In the genomic region with DNA sequence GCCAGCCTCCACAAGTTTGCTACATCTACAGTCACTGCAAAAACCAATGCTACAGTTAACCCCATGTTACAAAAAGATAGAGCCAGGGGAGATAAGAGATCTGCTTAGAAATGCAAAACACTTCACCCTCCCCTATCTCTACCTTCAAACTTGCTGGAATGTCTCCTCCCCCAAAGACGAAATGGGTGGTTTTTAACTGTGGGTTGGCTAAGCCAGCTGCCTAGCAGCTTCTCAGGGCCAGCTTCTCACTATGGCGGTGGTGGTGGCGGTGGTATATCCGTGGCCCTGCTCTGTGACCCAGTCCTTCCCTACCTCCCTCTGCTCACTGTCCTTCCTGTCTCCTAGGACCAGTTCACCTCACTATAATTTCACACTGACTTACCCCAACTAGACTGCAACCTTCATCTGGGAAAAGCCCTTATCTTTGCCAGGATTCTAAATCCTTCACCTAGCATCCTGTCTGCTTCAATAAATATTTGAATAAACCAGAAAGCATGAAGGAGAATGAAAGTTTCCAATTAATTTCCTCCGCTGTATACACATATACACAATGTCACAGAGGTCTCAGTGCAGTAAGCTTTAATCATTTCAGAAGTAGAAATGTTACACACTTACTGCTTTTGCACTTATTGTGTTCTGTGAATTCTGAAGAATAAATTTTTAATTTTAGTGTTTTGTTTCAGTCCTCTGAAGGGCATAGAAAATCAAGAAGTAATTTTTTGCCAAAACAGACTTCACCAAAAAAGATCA, we compare ENCODE assay signal across 8 cellular contexts. TPM values are rescaled to one million over a fixed set of nuclear protein-coding genes. Genes with fewer than 3 reads are reported as not detected.
DNase-seq lines count a peak whose midpoint lies in the region; ATAC-seq and FAIRE-seq lines count a peak whose summit lies in the region.

No MANE protein-coding gene starts in this region.

- intact Hi-C loops in Right ventricle myocardium superior (cut with DNase I): no loop called here

- peaks cover 71% of the 10 kb centered on the region for H3K4me1 Mint-ChIP-seq in activated naive CD4-positive, alpha-beta T cell treated with anti-CD3 and anti-CD28 coated beads, Interleukin-2, amount 10 ng/mL, durations not matched to agents 7 days and 5 days
- peaks cover 73% of the 10 kb centered on the region for H3K4me1 Mint-ChIP-seq in stimulated activated naive CD8-positive, alpha-beta T cell treated with anti-CD3 and anti-CD28 coated beads, Interleukin-15, amount 100 ng/mL, for 72 hours

- peaks cover 7% of the 10 kb centered on the region for H3K9me3 Mint-ChIP-seq in activated naive CD4-positive, alpha-beta T cell treated with anti-CD3 and anti-CD28 coated beads, Interleukin-2, amount 10 ng/mL, durations not matched to agents 7 days and 5 days
- peaks cover 3 to 6% of the 10 kb centered on the region in 2 donors for H3K9me3 Mint-ChIP-seq in stimulated activated naive CD8-positive, alpha-beta T cell treated with anti-CD3 and anti-CD28 coated beads, Interleukin-15, amount 100 ng/mL, for 72 hours

- DNase-seq in GF-D8 (lab: John Stamatoyannopoulos, UW): peak; percentile 83
- peak; percentile 64 for DNase-seq in activated naive CD4-positive, alpha-beta T cell treated with anti-CD3 and anti-CD28 coated beads, Interleukin-2, amount 10 ng/mL, durations not matched to agents 7 days and 5 days
- peak; percentile 30 to 32 for DNase-seq in stimulated activated naive CD8-positive, alpha-beta T cell treated with anti-CD3 and anti-CD28 coated beads, Interleukin-15, amount 100 ng/mL, for 72 hours
- DNase-seq in Right ventricle myocardium superior: no peak
- no peak for DNase-seq in NCI-H2107 treated with DMSO at 0.1 percent for 48 hours (lab: John Stamatoyannopoulos, UW; ENCODE audit: unreplicated experiment)
- DNase-seq in HTR-8/SVneo (ENCODE audit: insufficient read length, low spot score): no peak

- H3K27ac ChIP-seq in KOPT-K1 (ENCODE audit: low read depth, low read length, poor library complexity, severe bottlenecking): peak overlapping the region; percentile 91

- no peaks in the 10 kb centered on the region; the same call in 1 of the 2 replicates for H3K36me3 ChIP-seq in KOPT-K1 (ENCODE audit: insufficient read depth, low read length)

- CTCF ChIA-PET in activated naive CD4-positive, alpha-beta T cell treated with anti-CD3 and anti-CD28 coated beads, Interleukin-2, amount 10 ng/mL, durations not matched to agents 7 days and 5 days (lab: Charles Lee): interaction anchor here (1.1 to 2.1 kb wide), 2 partner anchors 90 to 96 kb away, joined by 3 to 8 read pairs; no protein-coding TSS in a partner anchor

- H3K27ac Mint-ChIP-seq in activated naive CD4-positive, alpha-beta T cell treated with anti-CD3 and anti-CD28 coated beads, Interleukin-2, amount 10 ng/mL, durations not matched to agents 7 days and 5 days: peak overlapping the region; percentile 93
- peak overlapping the region; percentile 61 to 94 for H3K27ac Mint-ChIP-seq in stimulated activated naive CD8-positive, alpha-beta T cell treated with anti-CD3 and anti-CD28 coated beads, Interleukin-15, amount 100 ng/mL, for 72 hours

- peak overlapping the region; percentile 52 for H3K4me3 Mint-ChIP-seq in activated naive CD4-positive, alpha-beta T cell treated with anti-CD3 and anti-CD28 coated beads, Interleukin-2, amount 10 ng/mL, durations not matched to agents 7 days and 5 days
- peak overlapping the region; percentile 55 to 68 for H3K4me3 Mint-ChIP-seq in stimulated activated naive CD8-positive, alpha-beta T cell treated with anti-CD3 and anti-CD28 coated beads, Interleukin-15, amount 100 ng/mL, for 72 hours

- H3K36me3 Mint-ChIP-seq in activated naive CD4-positive, alpha-beta T cell treated with anti-CD3 and anti-CD28 coated beads, Interleukin-2, amount 10 ng/mL, durations not matched to agents 7 days and 5 days: peaks cover 17% of the 10 kb centered on the region

- no peaks in the 10 kb centered on the region for H3K9me3 ChIP-seq in KOPT-K1 (ENCODE audit: insufficient read depth, low read length, poor library complexity, severe bottlenecking)

- H3K27me3 Mint-ChIP-seq in activated naive CD4-positive, alpha-beta T cell treated with anti-CD3 and anti-CD28 coated beads, Interleukin-2, amount 10 ng/mL, durations not matched to agents 7 days and 5 days: no peaks in the 10 kb centered on the region
- no peaks in the 10 kb centered on the region for H3K27me3 Mint-ChIP-seq in stimulated activated naive CD8-positive, alpha-beta T cell treated with anti-CD3 and anti-CD28 coated beads, Interleukin-15, amount 100 ng/mL, for 72 hours

- peak; percentile 47 for ATAC-seq in GM21619 (IDR thresholded peaks at IDR 0.05; ENCODE audit: unreplicated experiment)
- ATAC-seq in stimulated activated naive CD8-positive, alpha-beta T cell treated with anti-CD3 and anti-CD28 coated beads, Interleukin-15, amount 100 ng/mL, for 72 hours: peak; percentile 71
- no peak for ATAC-seq in Right ventricle myocardium superior (ENCODE audit: poor library complexity)

- FAIRE-seq in HTR-8/SVneo (lab: Jason Lieb, UNC): no peak

RNA-seq across cellular contexts. Expression of gene SH3KBP1, which starts 46.3 kb away (rescaled TPM):
- total RNA-seq in Right ventricle myocardium superior: 61.2 TPM

Comparison
In these comparisons a context has a peak if more than half of its experiments do, and no peak if none do; other contexts are left out.
1. DNase-seq: peak in GF-D8 (single experiment), activated naive CD4-positive, alpha-beta T cell treated with anti-CD3 and anti-CD28 coated beads, Interleukin-2, amount 10 ng/mL, durations not matched to agents 7 days and 5 days (single experiment) and stimulated activated naive CD8-positive, alpha-beta T cell treated with anti-CD3 and anti-CD28 coated beads, Interleukin-15, amount 100 ng/mL, for 72 hours (2 of 2); none in Right ventricle myocardium superior (single experiment), NCI-H2107 treated with DMSO at 0.1 percent for 48 hours (single experiment) and HTR-8/SVneo (single experiment).